In genomic region chr4:84578540-84579409, GRCh38 we compare ENCODE assay signal across 8 cellular contexts. TPM values are rescaled to one million over a fixed set of nuclear protein-coding genes. Genes with fewer than 3 reads are reported as not detected.
DNase-seq lines count a peak whose midpoint lies in the region; ATAC-seq and TF ChIP-seq lines count a peak whose summit lies in the region.

No MANE protein-coding gene starts in this region.

- H3K27ac Mint-ChIP-seq in nephron progenitor cell: peak overlapping the region; percentile 58
- H3K27ac Mint-ChIP-seq in activated CD4-positive, alpha-beta memory T cell treated with anti-CD3 and anti-CD28 coated beads, Interleukin-2, amount 10 ng/mL, durations not matched to agents 7 days and 5 days: no peak overlapping the region
- no peak overlapping the region for H3K27ac Mint-ChIP-seq in effector memory CD8-positive, alpha-beta T cell

- H3K9ac ChIP-seq in colonic mucosa (ENCODE audit: low read depth in 2 of 2, low read length in 2 of 2): no peak overlapping the region

- POLR2A ChIA-PET in activated CD4-positive, alpha-beta memory T cell treated with anti-CD3 and anti-CD28 coated beads, Interleukin-2, amount 10 ng/mL, durations not matched to agents 7 days and 5 days (lab: Charles Lee): no interaction called here

- no peak for ATAC-seq in effector memory CD8-positive, alpha-beta T cell (replicated peaks)

- CTCF ChIA-PET in activated CD4-positive, alpha-beta memory T cell treated with anti-CD3 and anti-CD28 coated beads, Interleukin-2, amount 10 ng/mL, durations not matched to agents 7 days and 5 days (lab: Charles Lee): interaction anchor here (0.5 to 2.3 kb wide), 10 partner anchors 9 to 394 kb away, joined by 3 to 15 read pairs (median 3); no protein-coding TSS in a partner anchor

- peaks cover 25% of the 10 kb centered on the region for H3K4me1 Mint-ChIP-seq in nephron progenitor cell
- peaks cover 23% of the 10 kb centered on the region for H3K4me1 Mint-ChIP-seq in activated CD4-positive, alpha-beta memory T cell treated with anti-CD3 and anti-CD28 coated beads, Interleukin-2, amount 10 ng/mL, durations not matched to agents 7 days and 5 days
- H3K4me1 Mint-ChIP-seq in effector memory CD8-positive, alpha-beta T cell (ENCODE audit: low read depth in 2 of 2): peaks cover 5 to 8% of the 10 kb centered on the region in 2 donors

- H3K9me3 ChIP-seq in left ventricle myocardium inferior (replicated peaks) (no peaks in the 10 kb centered on the region), colonic mucosa (no peaks in the 10 kb centered on the region)

- intact Hi-C loops in left ventricle myocardium inferior (cut with micrococcal nuclease): no loop called here
- intact Hi-C loops in cardiac septum (cut with DNase I): no loop called here
- intact Hi-C loops in colonic mucosa (cut with DNase I): no loop called here

- no peak overlapping the region for H3K4me3 Mint-ChIP-seq in nephron progenitor cell
- H3K4me3 Mint-ChIP-seq in activated CD4-positive, alpha-beta memory T cell treated with anti-CD3 and anti-CD28 coated beads, Interleukin-2, amount 10 ng/mL, durations not matched to agents 7 days and 5 days: no peak overlapping the region
- no peak overlapping the region for H3K4me3 Mint-ChIP-seq in effector memory CD8-positive, alpha-beta T cell

- peaks cover 27% of the 10 kb centered on the region for H3K27me3 Mint-ChIP-seq in nephron progenitor cell (ENCODE audit: low read depth, poor library complexity)
- H3K27me3 Mint-ChIP-seq in activated CD4-positive, alpha-beta memory T cell treated with anti-CD3 and anti-CD28 coated beads, Interleukin-2, amount 10 ng/mL, durations not matched to agents 7 days and 5 days: peaks cover 20% of the 10 kb centered on the region
- H3K27me3 Mint-ChIP-seq in effector memory CD8-positive, alpha-beta T cell: peaks cover 15 to 30% of the 10 kb centered on the region in 2 donors

- peak; percentile 61 for TF ChIP-seq CTCF in left ventricle myocardium inferior (IDR thresholded peaks at IDR 0.05; ENCODE audit: borderline replicate concordance)
- peak; percentile 45 for TF ChIP-seq CTCF in colonic mucosa (IDR thresholded peaks at IDR 0.05)
- TF ChIP-seq CTCF in nephron progenitor cell (IDR thresholded peaks at IDR 0.05): peak; percentile 55

- H3K36me3 Mint-ChIP-seq in nephron progenitor cell (ENCODE audit: low read depth): no peaks in the 10 kb centered on the region
- H3K36me3 Mint-ChIP-seq in activated CD4-positive, alpha-beta memory T cell treated with anti-CD3 and anti-CD28 coated beads, Interleukin-2, amount 10 ng/mL, durations not matched to agents 7 days and 5 days (ENCODE audit: low read depth): peaks cover 2% of the 10 kb centered on the region
- no peaks in the 10 kb centered on the region for H3K36me3 Mint-ChIP-seq in effector memory CD8-positive, alpha-beta T cell (ENCODE audit: insufficient read depth)

- H3K9me3 Mint-ChIP-seq in nephron progenitor cell: no peaks in the 10 kb centered on the region
- no peaks in the 10 kb centered on the region for H3K9me3 Mint-ChIP-seq in activated CD4-positive, alpha-beta memory T cell treated with anti-CD3 and anti-CD28 coated beads, Interleukin-2, amount 10 ng/mL, durations not matched to agents 7 days and 5 days
- H3K9me3 Mint-ChIP-seq in effector memory CD8-positive, alpha-beta T cell: no peaks in the 10 kb centered on the region

- H3K4me1 ChIP-seq in left ventricle myocardium inferior: peaks cover 19% of the 10 kb centered on the region
- H3K4me1 ChIP-seq in colonic mucosa: no peaks in the 10 kb centered on the region

- H3K27ac ChIP-seq in left ventricle myocardium inferior (replicated peaks) (no peak overlapping the region), colonic mucosa (no peak overlapping the region)

- no peaks in the 10 kb centered on the region for H3K36me3 ChIP-seq in left ventricle myocardium inferior
- no peaks in the 10 kb centered on the region for H3K36me3 ChIP-seq in colonic mucosa

- DNase-seq in left ventricle myocardium inferior (no peak), cardiac septum (ENCODE audit: low spot score) (no peak), NCI-H526 treated with DMSO at 0.1 percent for 48 hours (lab: John Stamatoyannopoulos, UW) (peak; percentile 11), colonic mucosa (peak; percentile 32), nephron progenitor cell (peak; percentile 13), NCI-H1048 (lab: John Stamatoyannopoulos, UW) (no peak)
- DNase-seq in activated CD4-positive, alpha-beta memory T cell treated with anti-CD3 and anti-CD28 coated beads, Interleukin-2, amount 10 ng/mL, durations not matched to agents 7 days and 5 days: no peak
- DNase-seq in effector memory CD8-positive, alpha-beta T cell: no peak

- H3K27me3 ChIP-seq in left ventricle myocardium inferior (ENCODE audit: low read depth): peaks cover 41% of the 10 kb centered on the region
- peaks cover 4% of the 10 kb centered on the region for H3K27me3 ChIP-seq in colonic mucosa

- H3K4me3 ChIP-seq in left ventricle myocardium inferior (no peak overlapping the region), colonic mucosa (no peak overlapping the region)

RNA-seq across cellular contexts. Expression of gene CDS1, which starts 4.2 kb away (rescaled TPM):
- total RNA-seq in left ventricle myocardium inferior (1.3 TPM), cardiac septum (not detected), colonic mucosa (10 to 100 TPM; 44.2 to 51.9 TPM)
- total RNA-seq in activated CD4-positive, alpha-beta memory T cell treated with anti-CD3 and anti-CD28 coated beads, Interleukin-2, amount 10 ng/mL, durations not matched to agents 7 days and 5 days: under 1 TPM; 0.33 to 0.53 TPM

Comparison
In these comparisons a context has a peak if more than half of its experiments do, and no peak if none do; other contexts are left out.
1. DNase-seq: peak in NCI-H526 treated with DMSO at 0.1 percent for 48 hours (single experiment), colonic mucosa (single experiment) and nephron progenitor cell (single experiment); none in left ventricle myocardium inferior (single experiment), cardiac septum (single experiment), activated CD4-positive, alpha-beta memory T cell treated with anti-CD3 and anti-CD28 coated beads, Interleukin-2, amount 10 ng/mL, durations not matched to agents 7 days and 5 days (single experiment), NCI-H1048 (single experiment) and effector memory CD8-positive, alpha-beta T cell (0 of 3).
2. RNA of gene CDS1, which starts 4.2 kb away (total RNA-seq): 44.2 to 51.9 TPM in colonic mucosa; 1.3 TPM in left ventricle myocardium inferior (single experiment), 0.33 to 0.53 TPM in activated CD4-positive, alpha-beta memory T cell treated with anti-CD3 and anti-CD28 coated beads, Interleukin-2, amount 10 ng/mL, durations not matched to agents 7 days and 5 days and not detected in cardiac septum (single experiment); every median in the first group is over 10 times any median in the second.
3. Peak in every context shown above with its lines, with median percentiles within 50 percentile points of each other: CTCF ChIP-seq.